In genomic region chr7:122546496-122546895, GRCh38 we compare ENCODE assay signal across 19 cellular contexts.
A peak's percentile ranks its signal among the peaks of the same experiment; 100 is the strongest.
DNase-seq lines count a peak whose midpoint lies in the region; ATAC-seq and TF ChIP-seq lines count a peak whose summit lies in the region.
"Had no signal": no experiment of that assay in that cellular context is flagged by ENCODE, and none has a peak within 500 bp of the region (broad histone marks: within the 10 kb centered on the region; RNA-seq: fewer than 3 reads in every experiment).

No MANE protein-coding gene starts in this region.

- H4K20me1 ChIP-seq in hepatocyte (ENCODE audit: insufficient read depth, poor library complexity, severe bottlenecking) = no peaks in the 10 kb centered on the region
- H4K20me1 ChIP-seq: BLaER1 treated with 17β-estradiol and CSF1 and Interleukin-3, amounts not matched to agents 10 nM and 100 nM had no signal

- H3K4me3 ChIP-seq in breast epithelium = no peak overlapping the region
- no peak overlapping the region for H3K4me3 ChIP-seq in hepatocyte
- H3K4me3 ChIP-seq in WERI-Rb-1 (ENCODE audit: low read depth, low read length) = no peak overlapping the region
- H3K4me3 ChIP-seq: BLaER1 treated with 17β-estradiol and CSF1 and Interleukin-3, amounts not matched to agents 10 nM and 100 nM had no signal

- DNase-seq in MCF 10A (ENCODE audit: unreplicated experiment) = peak; percentile 27
- DNase-seq in breast epithelium (ENCODE audit: low spot score in 2 of 2) = no peak
- DNase-seq in cerebellar cortex (ENCODE audit: low spot score) = peak; percentile 76
- DNase-seq in hepatocyte (ENCODE audit: low spot score) = peak; percentile 8
- no peak for DNase-seq in NCI-H1105 treated with DMSO at 0.1 percent for 48 hours (lab: John Stamatoyannopoulos, UW)
- no peak for DNase-seq in NCI-H446 (lab: John Stamatoyannopoulos, UW)
- DNase-seq in WERI-Rb-1 = no peak
- DNase-seq: 8988T; CD8-positive, alpha-beta memory T cell; DMS79; HCEC 1CT; IMR-90; Karpas-422; NCI-H187 treated with DMSO at 0.1 percent for 48 hours; NCI-H446 treated with DMSO at 0.1 percent for 48 hours; Right ventricle myocardium superior had no signal

- CTCF ChIA-PET in MCF 10A (lab: Yijun Ruan, JAX) = interaction anchor here (0.6 kb wide), 2 partner anchors 315 to 468 kb away, joined by 3 to 5 read pairs; no protein-coding TSS in a partner anchor

- WGBS in hepatocyte (ENCODE audit: low lambda C conversion rate, missing lambda C conversion rate) = 57% methylated on average over 2 of the region's 2 CpGs

- no peaks in the 10 kb centered on the region for H3K4me1 ChIP-seq in breast epithelium
- no peaks in the 10 kb centered on the region for H3K4me1 ChIP-seq in hepatocyte (ENCODE audit: insufficient read depth)

- no peaks in the 10 kb centered on the region for H3K9me2 ChIP-seq in hepatocyte (replicated peaks; ENCODE audit: insufficient read depth)

- H3K4me1 Mint-ChIP-seq in MCF 10A (ENCODE audit: insufficient read depth, unreplicated experiment) = no peaks in the 10 kb centered on the region
- H3K4me1 Mint-ChIP-seq: CD8-positive, alpha-beta memory T cell had no signal

- no peaks in the 10 kb centered on the region for H3K79me2 ChIP-seq in hepatocyte

- H3K4me3 Mint-ChIP-seq in MCF 10A (ENCODE audit: unreplicated experiment) = no peak overlapping the region
- H3K4me3 Mint-ChIP-seq: CD8-positive, alpha-beta memory T cell had no signal

- H3K27me3 Mint-ChIP-seq in MCF 10A (ENCODE audit: insufficient read depth, unreplicated experiment) = no peaks in the 10 kb centered on the region
- H3K27me3 Mint-ChIP-seq: CD8-positive, alpha-beta memory T cell had no signal

- H3K9me3 ChIP-seq in breast epithelium = no peaks in the 10 kb centered on the region
- H3K9me3 ChIP-seq in hepatocyte (ENCODE audit: low read depth) = no peaks in the 10 kb centered on the region
- no peaks in the 10 kb centered on the region for H3K9me3 ChIP-seq in WERI-Rb-1 (ENCODE audit: severe bottlenecking)
- H3K9me3 ChIP-seq: BLaER1 treated with 17β-estradiol and CSF1 and Interleukin-3, amounts not matched to agents 10 nM and 100 nM had no signal

- H3K36me3 ChIP-seq in breast epithelium (no peaks in the 10 kb centered on the region), hepatocyte (replicated peaks; ENCODE audit: insufficient read depth, low read depth) (no peaks in the 10 kb centered on the region), WERI-Rb-1 (no peaks in the 10 kb centered on the region)
- H3K36me3 ChIP-seq: BLaER1 treated with 17β-estradiol and CSF1 and Interleukin-3, amounts not matched to agents 10 nM and 100 nM had no signal

- no peaks in the 10 kb centered on the region for H3K36me3 Mint-ChIP-seq in MCF 10A (ENCODE audit: insufficient read depth, unreplicated experiment)
- H3K36me3 Mint-ChIP-seq: CD8-positive, alpha-beta memory T cell had no signal

- H3K27ac Mint-ChIP-seq in MCF 10A (ENCODE audit: low read depth, unreplicated experiment) = no peak overlapping the region

- no peak overlapping the region for H2AFZ ChIP-seq in hepatocyte

- intact Hi-C loops in MCF 10A (cut with micrococcal nuclease) = no loop called here
- intact Hi-C loops in breast epithelium (cut with DNase I; ENCODE audit: low total_unique reads) = no loop called here

- no TSS peak for BruUV-seq in MCF 10A (replicated peaks; lab: Mats Ljungman, UMichigan)

- H3K27ac ChIP-seq in breast epithelium = no peak overlapping the region
- no peak overlapping the region for H3K27ac ChIP-seq in hepatocyte
- no peak overlapping the region for H3K27ac ChIP-seq in WERI-Rb-1
- H3K27ac ChIP-seq: BLaER1 treated with 17β-estradiol and CSF1 and Interleukin-3, amounts not matched to agents 10 nM and 100 nM had no signal

- H3K9me3 Mint-ChIP-seq in MCF 10A (ENCODE audit: unreplicated experiment) = no peaks in the 10 kb centered on the region

- H3K27me3 ChIP-seq in breast epithelium (no peaks in the 10 kb centered on the region), hepatocyte (no peaks in the 10 kb centered on the region), WERI-Rb-1 (ENCODE audit: insufficient read depth, low read depth, severe bottlenecking) (no peaks in the 10 kb centered on the region)
- H3K27me3 ChIP-seq: BLaER1 treated with 17β-estradiol and CSF1 and Interleukin-3, amounts not matched to agents 10 nM and 100 nM had no signal

- TF ChIP-seq POLR2A in breast epithelium (IDR thresholded peaks at IDR 0.05) = no peak

- no peak overlapping the region for H3K4me2 ChIP-seq in hepatocyte

- ATAC-seq in HG02798 (IDR thresholded peaks at IDR 0.05; ENCODE audit: poor library complexity, unreplicated experiment) = no peak
- ATAC-seq: SK-N-SH treated with all-trans-retinoic acid at 6 μM for 48 hours had no signal

- POLR2A ChIA-PET in MCF 10A (lab: Yijun Ruan, JAX) = no interaction called here

- TF ChIP-seq CTCF in MCF 10A (IDR thresholded peaks at IDR 0.05; ENCODE audit: unreplicated experiment) (no peak), breast epithelium (IDR thresholded peaks at IDR 0.05) (no peak), hepatocyte (IDR thresholded peaks at IDR 0.05; ENCODE audit: poor library complexity) (no peak), WERI-Rb-1 (IDR thresholded peaks at IDR 0.05; ENCODE audit: low read depth, low read length) (no peak)

Comparison
In these comparisons a context has a peak if more than half of its experiments do, and no peak if none do; other contexts are left out.
1. DNase-seq: peak in MCF 10A (single experiment), cerebellar cortex (single experiment) and hepatocyte (single experiment); none in breast epithelium (0 of 2), NCI-H1105 treated with DMSO at 0.1 percent for 48 hours (single experiment), NCI-H446 (0 of 2) and WERI-Rb-1 (single experiment).